In genomic region chr5:107147584-107147983, GRCh38 we compare ENCODE assay signal across 23 cellular contexts.
A peak's percentile ranks its signal among the peaks of the same experiment; 100 is the strongest.
DNase-seq lines count a peak whose midpoint lies in the region; ATAC-seq, FAIRE-seq and TF ChIP-seq lines count a peak whose summit lies in the region.
"Had no signal": no experiment of that assay in that cellular context is flagged by ENCODE, and none has a peak within 500 bp of the region (broad histone marks: within the 10 kb centered on the region; RNA-seq: fewer than 3 reads in every experiment).

No MANE protein-coding gene starts in this region.

- peak overlapping the region; percentile 18 for H2AFZ ChIP-seq in ACC112 (ENCODE audit: low read length, unreplicated experiment)
- peak overlapping the region; percentile 4; the same call in 1 of the 2 replicates for H2AFZ ChIP-seq in OCI-LY7 (ENCODE audit: low read length)
- no peak overlapping the region for H2AFZ ChIP-seq in HepG2 (ENCODE audit: low read length)

- WGBS in HepG2 (ENCODE audit: low lambda C conversion rate): 38% methylated on average over 1 of the region's 1 CpG

- H3K27me3 Mint-ChIP-seq in natural killer cell (ENCODE audit: low read depth in 2 of 2): peaks cover 22 to 29% of the 10 kb centered on the region in 2 donors

- in situ Hi-C loops in HAP-1 (cut with MboI; ENCODE audit: low sequenced_read_pairs): no loop called here
- in situ Hi-C loops in HepG2 (cut with HindIII; ENCODE audit: extremely low pct_ligation_motif_present, low pct_unique_long_range_greater_than_20kb): no loop called here

- H3K79me2 ChIP-seq in ACC112 (ENCODE audit: control insufficient read depth, insufficient read depth, low read length, unreplicated experiment): no peaks in the 10 kb centered on the region
- H3K79me2 ChIP-seq in OCI-LY7 (ENCODE audit: insufficient read depth, low read depth, low read length): no peaks in the 10 kb centered on the region
- no peaks in the 10 kb centered on the region for H3K79me2 ChIP-seq in HepG2 (ENCODE audit: insufficient read depth, low read length)

- no peak for TF ChIP-seq EP300 in HepG2 (IDR thresholded peaks at IDR 0.05; ENCODE audit: low read depth in 2 of 2, low read length in 2 of 2)
- TF ChIP-seq EP300 in HepG2 (CRISPR knock-in tag; IDR thresholded peaks at IDR 0.05; ENCODE audit: borderline replicate concordance): no peak

- H3K9ac ChIP-seq in HepG2 (ENCODE audit: insufficient read depth, low read depth, low read length): no peak overlapping the region

- FAIRE-seq in HepG2 (lab: Jason Lieb, UNC): no peak
- FAIRE-seq: D721Med, GM19239 had no signal

- no peak overlapping the region for H3K27ac Mint-ChIP-seq in natural killer cell
- H3K27ac Mint-ChIP-seq: CD8-positive, alpha-beta memory T cell; T-helper 1 cell treated with Interleukin-12 subunit alpha and Interleukin-12 subunit beta and Interleukin-4 antibody, amounts not matched to agents 30 μg/mL and 1 μg/mL, for 36 hours had no signal

- POLR2A ChIA-PET in OCI-LY7 (lab: Charles Lee) (interaction anchor here (0.6 kb wide), 1 partner anchor 591 kb away, joined by 3 read pairs; no protein-coding TSS in a partner anchor), HepG2 (lab: Yijun Ruan, JAX) (no interaction called here)

- H3K27ac ChIP-seq in ACC112 (ENCODE audit: low read depth, low read length): no peak overlapping the region
- H3K27ac ChIP-seq in OCI-LY7 (ENCODE audit: low read depth, low read length, poor library complexity, severe bottlenecking): no peak overlapping the region
- H3K27ac ChIP-seq in HepG2 (ENCODE audit: extremely low read length, insufficient read depth, low read length): no peak overlapping the region

- H3K9me2 ChIP-seq in OCI-LY7 (ENCODE audit: insufficient read depth, low read length): no peaks in the 10 kb centered on the region

- no peaks in the 10 kb centered on the region for H3K9me3 ChIP-seq in HAP-1
- no peaks in the 10 kb centered on the region for H3K9me3 ChIP-seq in OCI-LY7 (ENCODE audit: low read length)
- H3K9me3 ChIP-seq in HepG2 (ENCODE audit: low read length): no peaks in the 10 kb centered on the region

- no peak overlapping the region for H3K4me3 ChIP-seq in ACC112 (ENCODE audit: low read depth, low read length)
- H3K4me3 ChIP-seq in HAP-1: no peak overlapping the region
- H3K4me3 ChIP-seq in OCI-LY7 (ENCODE audit: low read depth, low read length, poor library complexity, severe bottlenecking): no peak overlapping the region
- no peak overlapping the region for H3K4me3 ChIP-seq in HepG2 (replicated peaks in 1 of 3; ENCODE audit: insufficient read depth in 1 of 3, low read depth in 2 of 3, low read length in 3 of 3)

- no peaks in the 10 kb centered on the region for H3K36me3 Mint-ChIP-seq in natural killer cell
- H3K36me3 Mint-ChIP-seq: CD8-positive, alpha-beta memory T cell had no signal

- H3K4me1 Mint-ChIP-seq in natural killer cell: no peaks in the 10 kb centered on the region
- H3K4me1 Mint-ChIP-seq: CD8-positive, alpha-beta memory T cell had no signal

- no peaks in the 10 kb centered on the region for H4K20me1 ChIP-seq in OCI-LY7 (ENCODE audit: insufficient read depth, low read length)
- no peaks in the 10 kb centered on the region for H4K20me1 ChIP-seq in HepG2 (ENCODE audit: insufficient read depth, low read length)

- no peaks in the 10 kb centered on the region for H3K36me3 ChIP-seq in ACC112 (ENCODE audit: insufficient read depth, low read length)
- H3K36me3 ChIP-seq in HAP-1 (replicated peaks): no peaks in the 10 kb centered on the region
- no peaks in the 10 kb centered on the region for H3K36me3 ChIP-seq in OCI-LY7 (ENCODE audit: insufficient read depth, low read length)
- H3K36me3 ChIP-seq in HepG2 (replicated peaks in 1 of 2; ENCODE audit: control insufficient read depth in 1 of 2, insufficient read depth in 2 of 2, low read length in 2 of 2): no peaks in the 10 kb centered on the region

- no peak for TF ChIP-seq RAD21 in HepG2 (CRISPR knock-in tag; IDR thresholded peaks at IDR 0.05)

- intact Hi-C loops in OCI-LY7 (cut with micrococcal nuclease; ENCODE audit: unreplicated experiment): no loop called here
- intact Hi-C loops in HepG2 (cut with micrococcal nuclease; ENCODE audit: unreplicated experiment): no loop called here
- intact Hi-C loops in natural killer cell (cut with micrococcal nuclease): no loop called here

- H3K27me3 ChIP-seq in ACC112 (ENCODE audit: insufficient read depth, low read length) (no peaks in the 10 kb centered on the region), HAP-1 (ENCODE audit: low read depth) (no peaks in the 10 kb centered on the region), HepG2 (ENCODE audit: control insufficient read depth in 1 of 2, insufficient read depth in 2 of 2, low read length in 2 of 2) (no peaks in the 10 kb centered on the region)

- BruUV-seq in OCI-LY7 (replicated peaks; lab: Mats Ljungman, UMichigan) (no TSS peak), HepG2 (replicated peaks; lab: Mats Ljungman, UMichigan) (no TSS peak)

- no peaks in the 10 kb centered on the region for H3K9me3 Mint-ChIP-seq in natural killer cell
- H3K9me3 Mint-ChIP-seq: CD8-positive, alpha-beta memory T cell; T-helper 1 cell treated with Interleukin-12 subunit alpha and Interleukin-12 subunit beta and Interleukin-4 antibody, amounts not matched to agents 30 μg/mL and 1 μg/mL, for 36 hours had no signal

- H3K4me3 Mint-ChIP-seq in natural killer cell: no peak overlapping the region
- H3K4me3 Mint-ChIP-seq: CD8-positive, alpha-beta memory T cell; T-helper 1 cell treated with Interleukin-12 subunit alpha and Interleukin-12 subunit beta and Interleukin-4 antibody, amounts not matched to agents 30 μg/mL and 1 μg/mL, for 36 hours had no signal

- TF ChIP-seq CTCF in OCI-LY7 (conservative IDR thresholded peaks at IDR 0.05; ENCODE audit: low read length) (no peak), HepG2 (CRISPR knock-in tag; IDR thresholded peaks at IDR 0.05) (no peak), natural killer cell (IDR thresholded peaks at IDR 0.05) (no peak)

- H3K4me1 ChIP-seq in ACC112 (ENCODE audit: control insufficient read depth, insufficient read depth, low read length, unreplicated experiment) (no peaks in the 10 kb centered on the region), HAP-1 (peaks cover 11% of the 10 kb centered on the region), OCI-LY7 (ENCODE audit: insufficient read depth, low read length, poor library complexity, severe bottlenecking) (peaks cover 4% of the 10 kb centered on the region), HepG2 (ENCODE audit: insufficient read depth, low read length) (no peaks in the 10 kb centered on the region)

- H3K4me2 ChIP-seq in OCI-LY7 (ENCODE audit: low read length) (no peak overlapping the region), HepG2 (ENCODE audit: low read depth, low read length) (no peak overlapping the region)

- no peak for TF ChIP-seq POLR2A in HepG2 (IDR thresholded peaks at IDR 0.05; ENCODE audit: insufficient read depth in 1 of 2, low read depth in 2 of 2, low read length in 2 of 2)

- CTCF ChIA-PET in OCI-LY7 (lab: Charles Lee; ENCODE audit: unreplicated experiment): no interaction called here
- CTCF ChIA-PET in HepG2 (lab: Yijun Ruan, JAX; ENCODE audit: low intra/inter-chr PET ratio, low total read pairs): no interaction called here

- DNase-seq in HAP-1 (ENCODE audit: low spot score in 2 of 2): peak; percentile 51 to 87
- no peak for DNase-seq in OCI-LY7 (ENCODE audit: low spot score)
- DNase-seq in fibroblast of peridontal ligament (ENCODE audit: extremely low read depth): peak; percentile 6
- no peak for DNase-seq in NCI-H2107 treated with DMSO at 0.1 percent for 48 hours (lab: John Stamatoyannopoulos, UW; ENCODE audit: unreplicated experiment)
- DNase-seq in HepG2 (ENCODE audit: low spot score): no peak
- no peak for DNase-seq in stimulated activated CD4-positive, alpha-beta T cell treated with anti-CD3 and anti-CD28 coated beads, Interleukin-4, amount 100 ng/mL, for 4 hours
- DNase-seq in natural killer cell: no peak
- DNase-seq: 8988T; CD8-positive, alpha-beta memory T cell; DMS79; HCEC 1CT; KG1; NCI-H1092; NCI-H2081 treated with DMSO at 0.1 percent for 48 hours; NCI-H2227 treated with DMSO at 0.1 percent for 48 hours; NCI-H526 treated with DMSO at 0.1 percent for 48 hours; NK-92 treated with Interleukin-12 subunit alpha and Interleukin-12 subunit beta, amount 100 ng/mL, for 24 hours; OCI-M1; SHP77 treated with DMSO at 0.1 percent for 48 hours had no signal

- no peak for ATAC-seq in HepG2
- no peak for ATAC-seq in natural killer cell

TF ChIP-seq in HepG2, 621 proteins besides CTCF, POLR2A, EP300 and RAD21 (continues in another document):
- TF ChIP-seq PREB (CRISPR knock-in tag; IDR thresholded peaks at IDR 0.05) (no peak), SAP130 (CRISPR knock-in tag; IDR thresholded peaks at IDR 0.05; ENCODE audit: low read depth) (no peak), KAT8 (CRISPR knock-in tag; IDR thresholded peaks at IDR 0.05) (no peak), ZMYM3 (CRISPR knock-in tag; IDR thresholded peaks at IDR 0.05) (no peak), SMYD3 (CRISPR knock-in tag; IDR thresholded peaks at IDR 0.05) (no peak)

Comparison
In these comparisons a context has a peak if more than half of its experiments do, and no peak if none do; other contexts are left out.
1. DNase-seq: peak in HAP-1 (2 of 2) and fibroblast of peridontal ligament (single experiment); none in OCI-LY7 (single experiment), NCI-H2107 treated with DMSO at 0.1 percent for 48 hours (single experiment), HepG2 (single experiment), stimulated activated CD4-positive, alpha-beta T cell treated with anti-CD3 and anti-CD28 coated beads, Interleukin-4, amount 100 ng/mL, for 4 hours (0 of 2) and natural killer cell (single experiment).